14 cellular contexts compared by ENCODE assay signal in the genomic region with DNA sequence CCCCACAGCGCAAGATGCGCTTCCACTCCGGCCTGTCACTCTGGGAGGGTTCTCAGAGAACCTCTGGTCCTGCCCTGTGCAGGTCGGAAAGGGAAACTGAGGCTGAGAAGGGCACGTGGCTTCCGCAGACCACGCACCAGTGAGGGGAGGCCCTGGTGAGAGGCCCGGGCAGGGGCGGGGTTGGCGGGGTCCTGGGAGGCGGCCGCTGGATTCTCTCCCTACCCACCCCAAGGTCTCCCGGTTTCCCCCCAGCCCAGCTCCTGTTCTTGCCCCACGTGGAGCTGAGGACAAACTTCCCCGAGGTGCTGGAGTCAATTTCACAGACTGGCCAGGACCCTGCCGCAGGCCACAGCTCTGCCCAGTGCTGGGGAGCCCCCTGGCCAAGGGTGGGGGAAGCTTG. TPM values are rescaled to one million over a fixed set of nuclear protein-coding genes. Genes with fewer than 3 reads are reported as not detected.
A peak's percentile ranks its signal among the peaks of the same experiment; 100 is the strongest.
DNase-seq lines count a peak whose midpoint lies in the region; ATAC-seq, FAIRE-seq and TF ChIP-seq lines count a peak whose summit lies in the region.
"Had no signal": no experiment of that assay in that cellular context is flagged by ENCODE, and none has a peak within 500 bp of the region (broad histone marks: within the 10 kb centered on the region; RNA-seq: fewer than 3 reads in every experiment).

No MANE protein-coding gene starts in this region.

- H2AFZ ChIP-seq in HepG2 (ENCODE audit: low read length) (no peak overlapping the region), PC-9 (no peak overlapping the region)

- WGBS in HepG2 (ENCODE audit: low lambda C conversion rate): 75% methylated on average over 14 of the region's 16 CpGs

- peaks cover 50% of the 10 kb centered on the region for H3K4me1 ChIP-seq in HepG2 (ENCODE audit: insufficient read depth, low read length)
- peaks cover 24% of the 10 kb centered on the region for H3K4me1 ChIP-seq in PC-9 (replicated peaks; ENCODE audit: insufficient read depth)

- no TSS peak for BruUV-seq in HepG2 (replicated peaks; lab: Mats Ljungman, UMichigan)
- no TSS peak for BruUV-seq in PC-9 (replicated peaks; lab: Mats Ljungman, UMichigan)

- H3K9me3 ChIP-seq in HepG2 (ENCODE audit: low read length) (no peaks in the 10 kb centered on the region), PC-9 (ENCODE audit: insufficient read depth, low read depth) (no peaks in the 10 kb centered on the region)

- no peaks in the 10 kb centered on the region for H3K27me3 Mint-ChIP-seq in stimulated activated naive CD8-positive, alpha-beta T cell treated with anti-CD3 and anti-CD28 coated beads, Interleukin-15, Interleukin-2, amounts not matched to agents 100 ng/mL and 50 ng/mL, for 24 hours
- H3K27me3 Mint-ChIP-seq in stimulated activated naive CD8-positive, alpha-beta T cell treated with anti-CD3 and anti-CD28 coated beads, Interleukin-15, amount 100 ng/mL, for 72 hours: no peaks in the 10 kb centered on the region
- H3K27me3 Mint-ChIP-seq: activated CD8-positive, alpha-beta memory T cell treated with anti-CD3 and anti-CD28 coated beads, Interleukin-2, amount 10 ng/mL, durations not matched to agents 7 days and 5 days had no signal

- 0 out of 2 replicates have a peak overlapping the region, but pooled peaks have one; percentile 21 for H3K9ac ChIP-seq in HepG2 (ENCODE audit: insufficient read depth, low read depth, low read length)

- no peak for TF ChIP-seq POLR2A in HepG2 (IDR thresholded peaks at IDR 0.05; ENCODE audit: insufficient read depth in 1 of 2, low read depth in 2 of 2, low read length in 2 of 2)

- H3F3A ChIP-seq in PC-9 (ENCODE audit: insufficient read depth, low read depth): peaks cover 26% of the 10 kb centered on the region; the same call in 1 of the 2 replicates

- H3K4me2 ChIP-seq in HepG2 (ENCODE audit: low read depth, low read length) (peak overlapping the region; percentile 97), PC-9 (no peak overlapping the region)

- no peak for ATAC-seq in stimulated activated naive CD8-positive, alpha-beta T cell treated with anti-CD3 and anti-CD28 coated beads, Interleukin-15, amount 100 ng/mL, for 72 hours
- peak; percentile 19 for ATAC-seq in HepG2

- CTCF ChIA-PET in HepG2 (lab: Yijun Ruan, JAX; ENCODE audit: low intra/inter-chr PET ratio, low total read pairs) (interaction anchor here (4.4 to 5.0 kb wide), 2 partner anchors 103 to 114 kb away, joined by 78 to 142 read pairs; no protein-coding TSS in a partner anchor), PC-9 (lab: Charles Lee) (interaction anchor here (0.6 to 1.8 kb wide), 6 partner anchors 24 to 116 kb away, joined by 3 to 7 read pairs (median 4); no protein-coding TSS in a partner anchor)

- no peaks in the 10 kb centered on the region for H3K9me3 Mint-ChIP-seq in stimulated activated naive CD8-positive, alpha-beta T cell treated with anti-CD3 and anti-CD28 coated beads, Interleukin-15, Interleukin-2, amounts not matched to agents 100 ng/mL and 50 ng/mL, for 24 hours
- no peaks in the 10 kb centered on the region for H3K9me3 Mint-ChIP-seq in stimulated activated naive CD8-positive, alpha-beta T cell treated with anti-CD3 and anti-CD28 coated beads, Interleukin-15, amount 100 ng/mL, for 72 hours
- H3K9me3 Mint-ChIP-seq: activated naive CD4-positive, alpha-beta T cell treated with anti-CD3 and anti-CD28 coated beads, Interleukin-2, amount 10 ng/mL, durations not matched to agents 7 days and 5 days had no signal

- POLR2A ChIA-PET in HepG2 (lab: Yijun Ruan, JAX) (interaction anchor here (1.3 to 5.1 kb wide), 4 partner anchors 38 to 116 kb away, joined by 3 to 54 read pairs (median 29); a partner anchor contains a TSS), PC-9 (lab: Charles Lee; ENCODE audit: unreplicated experiment) (no interaction called here)

- TF ChIP-seq CTCF in HepG2 (CRISPR knock-in tag; IDR thresholded peaks at IDR 0.05) (no peak), PC-9 (conservative IDR thresholded peaks at IDR 0.05) (no peak)

- H3K27ac ChIP-seq in HepG2 (ENCODE audit: extremely low read length, insufficient read depth, low read length) (no peak overlapping the region), PC-9 (no peak overlapping the region)
- H3K27ac ChIP-seq: brain microvascular endothelial cell had no signal

- H3K4me1 Mint-ChIP-seq in stimulated activated naive CD8-positive, alpha-beta T cell treated with anti-CD3 and anti-CD28 coated beads, Interleukin-15, Interleukin-2, amounts not matched to agents 100 ng/mL and 50 ng/mL, for 24 hours (ENCODE audit: low read depth): peaks cover 41% of the 10 kb centered on the region
- peaks cover 37% of the 10 kb centered on the region for H3K4me1 Mint-ChIP-seq in stimulated activated naive CD8-positive, alpha-beta T cell treated with anti-CD3 and anti-CD28 coated beads, Interleukin-15, amount 100 ng/mL, for 72 hours

- no peak for FAIRE-seq in HepG2 (lab: Jason Lieb, UNC)
- FAIRE-seq: GM18507 had no signal

- no peak overlapping the region for H3K27ac Mint-ChIP-seq in stimulated activated naive CD8-positive, alpha-beta T cell treated with anti-CD3 and anti-CD28 coated beads, Interleukin-15, Interleukin-2, amounts not matched to agents 100 ng/mL and 50 ng/mL, for 24 hours
- peak overlapping the region in 1 of 2 donors; percentile 99 for H3K27ac Mint-ChIP-seq in stimulated activated naive CD8-positive, alpha-beta T cell treated with anti-CD3 and anti-CD28 coated beads, Interleukin-15, amount 100 ng/mL, for 72 hours
- H3K27ac Mint-ChIP-seq: activated CD8-positive, alpha-beta memory T cell treated with anti-CD3 and anti-CD28 coated beads, Interleukin-2, amount 10 ng/mL, durations not matched to agents 7 days and 5 days; activated naive CD4-positive, alpha-beta T cell treated with anti-CD3 and anti-CD28 coated beads, Interleukin-2, amount 10 ng/mL, durations not matched to agents 7 days and 5 days had no signal

- peak overlapping the region in 1 of 3 experiments; percentile 69; a peak in 1 of 6 replicates for H3K4me3 ChIP-seq in HepG2 (replicated peaks in 1 of 3; ENCODE audit: insufficient read depth in 1 of 3, low read depth in 2 of 3, low read length in 3 of 3)
- no peak overlapping the region for H3K4me3 ChIP-seq in PC-9
- H3K4me3 ChIP-seq: lung had no signal

- H3K4me3 Mint-ChIP-seq in stimulated activated naive CD8-positive, alpha-beta T cell treated with anti-CD3 and anti-CD28 coated beads, Interleukin-15, Interleukin-2, amounts not matched to agents 100 ng/mL and 50 ng/mL, for 24 hours: peak overlapping the region; percentile 11
- H3K4me3 Mint-ChIP-seq in stimulated activated naive CD8-positive, alpha-beta T cell treated with anti-CD3 and anti-CD28 coated beads, Interleukin-15, amount 100 ng/mL, for 72 hours: no peak overlapping the region
- H3K4me3 Mint-ChIP-seq: activated naive CD4-positive, alpha-beta T cell treated with anti-CD3 and anti-CD28 coated beads, Interleukin-2, amount 10 ng/mL, durations not matched to agents 7 days and 5 days had no signal

- H3K36me3 Mint-ChIP-seq in stimulated activated naive CD8-positive, alpha-beta T cell treated with anti-CD3 and anti-CD28 coated beads, Interleukin-15, Interleukin-2, amounts not matched to agents 100 ng/mL and 50 ng/mL, for 24 hours (ENCODE audit: low read depth): no peaks in the 10 kb centered on the region
- H3K36me3 Mint-ChIP-seq: activated CD8-positive, alpha-beta memory T cell treated with anti-CD3 and anti-CD28 coated beads, Interleukin-2, amount 10 ng/mL, durations not matched to agents 7 days and 5 days; activated naive CD4-positive, alpha-beta T cell treated with anti-CD3 and anti-CD28 coated beads, Interleukin-2, amount 10 ng/mL, durations not matched to agents 7 days and 5 days had no signal

- no peaks in the 10 kb centered on the region for H4K20me1 ChIP-seq in HepG2 (ENCODE audit: insufficient read depth, low read length)
- no peaks in the 10 kb centered on the region for H4K20me1 ChIP-seq in PC-9 (ENCODE audit: insufficient read depth)

- no peaks in the 10 kb centered on the region for H3K36me3 ChIP-seq in HepG2 (replicated peaks in 1 of 2; ENCODE audit: control insufficient read depth in 1 of 2, insufficient read depth in 2 of 2, low read length in 2 of 2)
- no peaks in the 10 kb centered on the region for H3K36me3 ChIP-seq in PC-9 (ENCODE audit: low read depth)
- H3K36me3 ChIP-seq: brain microvascular endothelial cell had no signal

- DNase-seq in stimulated activated naive CD8-positive, alpha-beta T cell treated with anti-CD3 and anti-CD28 coated beads, Interleukin-15, amount 100 ng/mL, for 72 hours: no peak
- DNase-seq in HepG2 (ENCODE audit: low spot score) (no peak), GDM1 (lab: John Stamatoyannopoulos, UW) (no peak), NCI-H146 treated with DMSO at 0.1 percent for 48 hours (lab: John Stamatoyannopoulos, UW; ENCODE audit: unreplicated experiment) (no peak), PC-9 (no peak)
- DNase-seq: activated CD8-positive, alpha-beta memory T cell treated with anti-CD3 and anti-CD28 coated beads, Interleukin-2, amount 10 ng/mL, durations not matched to agents 7 days and 5 days; activated naive CD4-positive, alpha-beta T cell treated with anti-CD3 and anti-CD28 coated beads, Interleukin-2, amount 10 ng/mL, durations not matched to agents 7 days and 5 days; brain microvascular endothelial cell; effector CD4-positive, alpha-beta T cell; NCI-H1694 treated with DMSO at 0.1 percent for 48 hours; NCI-H510A treated with DMSO at 0.1 percent for 48 hours had no signal

- H3K79me2 ChIP-seq in HepG2 (ENCODE audit: insufficient read depth, low read length): no peaks in the 10 kb centered on the region
- no peaks in the 10 kb centered on the region for H3K79me2 ChIP-seq in PC-9 (ENCODE audit: low read depth)

- TF ChIP-seq EP300 in HepG2 (IDR thresholded peaks at IDR 0.05; ENCODE audit: low read depth in 2 of 2, low read length in 2 of 2) (no peak), HepG2 (CRISPR knock-in tag; IDR thresholded peaks at IDR 0.05; ENCODE audit: borderline replicate concordance) (no peak)

- in situ Hi-C loops in HepG2 (cut with HindIII; ENCODE audit: extremely low pct_ligation_motif_present, low pct_unique_long_range_greater_than_20kb): loop anchor here (5.0 kb wide), 2 partner anchors 114 to 329 kb away; no protein-coding TSS in a partner anchor

- H3K27me3 ChIP-seq in HepG2 (ENCODE audit: control insufficient read depth in 1 of 2, insufficient read depth in 2 of 2, low read length in 2 of 2): peaks cover 6 to 38% of the 10 kb centered on the region in 2 experiments; a peak in 4 of 5 replicates
- H3K27me3 ChIP-seq in PC-9 (ENCODE audit: insufficient read depth, low read depth): no peaks in the 10 kb centered on the region; the same call in 1 of the 2 replicates
- H3K27me3 ChIP-seq: brain microvascular endothelial cell had no signal

- intact Hi-C loops in HepG2 (cut with micrococcal nuclease; ENCODE audit: unreplicated experiment): loop anchor here (2.0 to 10.0 kb wide), 2 partner anchors 43 to 331 kb away; a partner anchor contains a TSS
- intact Hi-C loops in PC-9 (cut with micrococcal nuclease; ENCODE audit: unreplicated experiment): loop anchor here (2.0 to 5.0 kb wide), 2 partner anchors 37 to 229 kb away; a partner anchor contains a TSS

- TF ChIP-seq RAD21 in HepG2 (CRISPR knock-in tag; IDR thresholded peaks at IDR 0.05): no peak

- no peaks in the 10 kb centered on the region for H3K9me2 ChIP-seq in PC-9 (ENCODE audit: insufficient read depth)

RNA-seq across cellular contexts. Expression of a gene that starts 11.5 kb away (rescaled TPM):
- total RNA-seq in HepG2 (2016; rRNA removed; fragmentation: Illumina TruSeq; extraction: Trizol) (not detected in 2 replicates), PC-9 (2021) (not detected in 2 replicates)
- not detected in 2 replicates for total RNA-seq in HepG2 (2016; cell fraction: cytosol; rRNA removed; fragmentation: Illumina TruSeq; extraction: Trizol; ENCODE audit: low read depth)
- not detected in 2 replicates for total RNA-seq in HepG2 (2016; cell fraction: insoluble cytoplasmic fraction; rRNA removed; fragmentation: Illumina TruSeq; extraction: Trizol)
- not detected in 2 replicates for total RNA-seq in HepG2 (2016; cell fraction: membrane; rRNA removed; fragmentation: Illumina TruSeq; extraction: Trizol)
- not detected in 2 replicates for total RNA-seq in HepG2 (2016; cell fraction: nucleus; rRNA removed; fragmentation: Illumina TruSeq; extraction: Trizol)
- polyA plus RNA-seq in HepG2 (2011; rRNA removed): not detected in 2 replicates
- polyA plus RNA-seq in HepG2 (2011; cell fraction: cytosol; rRNA removed): not detected in 2 replicates
- polyA plus RNA-seq in HepG2 (2011; cell fraction: nucleus; rRNA removed): not detected in 2 replicates
- not detected in 2 replicates for polyA plus RNA-seq in HepG2 (2012)
- not detected in 2 replicates for polyA plus RNA-seq in HepG2 (2016; cell fraction: cytosol; fragmentation: Illumina TruSeq; extraction: Trizol; ENCODE audit: low read depth)
- polyA plus RNA-seq in HepG2 (2016; cell fraction: insoluble cytoplasmic fraction; fragmentation: Illumina TruSeq; extraction: Trizol; ENCODE audit: low read depth): not detected in 2 replicates
- polyA plus RNA-seq in HepG2 (2016; cell fraction: membrane; fragmentation: Illumina TruSeq; extraction: Trizol; ENCODE audit: low read depth): not detected in 2 replicates
- not detected in 2 replicates for polyA plus RNA-seq in HepG2 (2016; cell fraction: nucleus; fragmentation: Illumina TruSeq; extraction: Trizol; ENCODE audit: insufficient read depth, low read depth)
- polyA minus RNA-seq in HepG2 (2011; rRNA and poly(A)+ RNA removed; ENCODE audit: low replicate concordance): not detected in 2 replicates
- polyA minus RNA-seq in HepG2 (2011; cell fraction: cytosol; rRNA and poly(A)+ RNA removed): not detected in 2 replicates
- polyA minus RNA-seq in HepG2 (2011; cell fraction: nucleus; rRNA and poly(A)+ RNA removed): not detected in 2 replicates

RNA-seq across cellular contexts. Expression of a gene that starts 31.1 kb away (rescaled TPM):
- total RNA-seq in HepG2 (2016; rRNA removed; fragmentation: Illumina TruSeq; extraction: Trizol): 89.7 and 113 TPM in 2 replicates
- total RNA-seq in HepG2 (2016; cell fraction: cytosol; rRNA removed; fragmentation: Illumina TruSeq; extraction: Trizol; ENCODE audit: low read depth): 19.4 and 23.1 TPM in 2 replicates
- 88.9 and 116 TPM in 2 replicates for total RNA-seq in HepG2 (2016; cell fraction: insoluble cytoplasmic fraction; rRNA removed; fragmentation: Illumina TruSeq; extraction: Trizol)
- total RNA-seq in HepG2 (2016; cell fraction: membrane; rRNA removed; fragmentation: Illumina TruSeq; extraction: Trizol): 31.7 and 33.1 TPM in 2 replicates
- 39.3 and 39.9 TPM in 2 replicates for total RNA-seq in HepG2 (2016; cell fraction: nucleus; rRNA removed; fragmentation: Illumina TruSeq; extraction: Trizol)
- polyA plus RNA-seq in HepG2 (2011; rRNA removed): 62.4 and 69.3 TPM in 2 replicates
- 56.5 and 68.4 TPM in 2 replicates for polyA plus RNA-seq in HepG2 (2011; cell fraction: cytosol; rRNA removed)
- polyA plus RNA-seq in HepG2 (2011; cell fraction: nucleus; rRNA removed): 23.6 and 32.7 TPM in 2 replicates
- 47.4 and 50.8 TPM in 2 replicates for polyA plus RNA-seq in HepG2 (2012)
- polyA plus RNA-seq in HepG2 (2016; cell fraction: cytosol; fragmentation: Illumina TruSeq; extraction: Trizol; ENCODE audit: low read depth): 10.3 and 11.8 TPM in 2 replicates
- 109 and 116 TPM in 2 replicates for polyA plus RNA-seq in HepG2 (2016; cell fraction: insoluble cytoplasmic fraction; fragmentation: Illumina TruSeq; extraction: Trizol; ENCODE audit: low read depth)
- polyA plus RNA-seq in HepG2 (2016; cell fraction: membrane; fragmentation: Illumina TruSeq; extraction: Trizol; ENCODE audit: low read depth): 17.0 and 17.1 TPM in 2 replicates
- 67.4 and 77.6 TPM in 2 replicates for polyA plus RNA-seq in HepG2 (2016; cell fraction: nucleus; fragmentation: Illumina TruSeq; extraction: Trizol; ENCODE audit: insufficient read depth, low read depth)
- polyA minus RNA-seq in HepG2 (2011; rRNA and poly(A)+ RNA removed; ENCODE audit: low replicate concordance): 47.0 and 64.1 TPM in 2 replicates
- polyA minus RNA-seq in HepG2 (2011; cell fraction: cytosol; rRNA and poly(A)+ RNA removed): 25.8 and 25.9 TPM in 2 replicates
- polyA minus RNA-seq in HepG2 (2011; cell fraction: nucleus; rRNA and poly(A)+ RNA removed): 23.2 and 35.6 TPM in 2 replicates
- total RNA-seq in PC-9 (2021): 51.4 and 56.4 TPM in 2 replicates

RNA-seq across cellular contexts. Expression of a gene that starts 31.2 kb away (rescaled TPM):
- total RNA-seq in HepG2 (2016; rRNA removed; fragmentation: Illumina TruSeq; extraction: Trizol) (57.5 and 62.0 TPM in 2 replicates), PC-9 (2021) (53.5 and 58.3 TPM in 2 replicates)
- 12.2 and 13.5 TPM in 2 replicates for total RNA-seq in HepG2 (2016; cell fraction: cytosol; rRNA removed; fragmentation: Illumina TruSeq; extraction: Trizol; ENCODE audit: low read depth)
- total RNA-seq in HepG2 (2016; cell fraction: insoluble cytoplasmic fraction; rRNA removed; fragmentation: Illumina TruSeq; extraction: Trizol): 57.7 and 61.8 TPM in 2 replicates
- total RNA-seq in HepG2 (2016; cell fraction: membrane; rRNA removed; fragmentation: Illumina TruSeq; extraction: Trizol): 29.6 and 29.7 TPM in 2 replicates
- 48.3 and 49.8 TPM in 2 replicates for total RNA-seq in HepG2 (2016; cell fraction: nucleus; rRNA removed; fragmentation: Illumina TruSeq; extraction: Trizol)
- polyA plus RNA-seq in HepG2 (2011; rRNA removed): 104 and 108 TPM in 2 replicates
- polyA plus RNA-seq in HepG2 (2011; cell fraction: cytosol; rRNA removed): 77.6 and 88.3 TPM in 2 replicates
- polyA plus RNA-seq in HepG2 (2011; cell fraction: nucleus; rRNA removed): 174 and 196 TPM in 2 replicates
- 35.1 and 40.7 TPM in 2 replicates for polyA plus RNA-seq in HepG2 (2012)
- 7.1 and 7.4 TPM in 2 replicates for polyA plus RNA-seq in HepG2 (2016; cell fraction: cytosol; fragmentation: Illumina TruSeq; extraction: Trizol; ENCODE audit: low read depth)
- polyA plus RNA-seq in HepG2 (2016; cell fraction: insoluble cytoplasmic fraction; fragmentation: Illumina TruSeq; extraction: Trizol; ENCODE audit: low read depth): 56.0 and 60.7 TPM in 2 replicates
- 17.9 and 18.7 TPM in 2 replicates for polyA plus RNA-seq in HepG2 (2016; cell fraction: membrane; fragmentation: Illumina TruSeq; extraction: Trizol; ENCODE audit: low read depth)
- 89.6 and 91.0 TPM in 2 replicates for polyA plus RNA-seq in HepG2 (2016; cell fraction: nucleus; fragmentation: Illumina TruSeq; extraction: Trizol; ENCODE audit: insufficient read depth, low read depth)
- polyA minus RNA-seq in HepG2 (2011; rRNA and poly(A)+ RNA removed; ENCODE audit: low replicate concordance): 78.3 and 147 TPM in 2 replicates
- 25.2 and 27.3 TPM in 2 replicates for polyA minus RNA-seq in HepG2 (2011; cell fraction: cytosol; rRNA and poly(A)+ RNA removed)
- 48.0 and 60.5 TPM in 2 replicates for polyA minus RNA-seq in HepG2 (2011; cell fraction: nucleus; rRNA and poly(A)+ RNA removed)

RNA-seq across cellular contexts. Expression of a gene that starts 43.8 kb away (rescaled TPM):
- total RNA-seq in HepG2 (2016; rRNA removed; fragmentation: Illumina TruSeq; extraction: Trizol) (23.4 and 57.3 TPM in 2 replicates), PC-9 (2021) (not detected in 2 replicates)
- 7.3 and 8.2 TPM in 2 replicates for total RNA-seq in HepG2 (2016; cell fraction: cytosol; rRNA removed; fragmentation: Illumina TruSeq; extraction: Trizol; ENCODE audit: low read depth)
- 21.6 and 59.9 TPM in 2 replicates for total RNA-seq in HepG2 (2016; cell fraction: insoluble cytoplasmic fraction; rRNA removed; fragmentation: Illumina TruSeq; extraction: Trizol)
- 22.2 and 22.7 TPM in 2 replicates for total RNA-seq in HepG2 (2016; cell fraction: membrane; rRNA removed; fragmentation: Illumina TruSeq; extraction: Trizol)
- 62.3 and 70.4 TPM in 2 replicates for total RNA-seq in HepG2 (2016; cell fraction: nucleus; rRNA removed; fragmentation: Illumina TruSeq; extraction: Trizol)
- 60.8 and 96.8 TPM in 2 replicates for polyA plus RNA-seq in HepG2 (2011; rRNA removed)
- 56.4 and 56.5 TPM in 2 replicates for polyA plus RNA-seq in HepG2 (2011; cell fraction: cytosol; rRNA removed)
- polyA plus RNA-seq in HepG2 (2011; cell fraction: nucleus; rRNA removed): 79.9 and 86.1 TPM in 2 replicates
- polyA plus RNA-seq in HepG2 (2012): 41.7 and 72.2 TPM in 2 replicates
- 7.2 and 7.4 TPM in 2 replicates for polyA plus RNA-seq in HepG2 (2016; cell fraction: cytosol; fragmentation: Illumina TruSeq; extraction: Trizol; ENCODE audit: low read depth)
- 27.9 and 36.9 TPM in 2 replicates for polyA plus RNA-seq in HepG2 (2016; cell fraction: insoluble cytoplasmic fraction; fragmentation: Illumina TruSeq; extraction: Trizol; ENCODE audit: low read depth)
- 15.0 and 15.2 TPM in 2 replicates for polyA plus RNA-seq in HepG2 (2016; cell fraction: membrane; fragmentation: Illumina TruSeq; extraction: Trizol; ENCODE audit: low read depth)
- 134 and 147 TPM in 2 replicates for polyA plus RNA-seq in HepG2 (2016; cell fraction: nucleus; fragmentation: Illumina TruSeq; extraction: Trizol; ENCODE audit: insufficient read depth, low read depth)
- 0.19 and 92.7 TPM in 2 replicates for polyA minus RNA-seq in HepG2 (2011; rRNA and poly(A)+ RNA removed; ENCODE audit: low replicate concordance)
- polyA minus RNA-seq in HepG2 (2011; cell fraction: cytosol; rRNA and poly(A)+ RNA removed): 36.8 and 44.2 TPM in 2 replicates
- 38.0 and 38.2 TPM in 2 replicates for polyA minus RNA-seq in HepG2 (2011; cell fraction: nucleus; rRNA and poly(A)+ RNA removed)
- total RNA-seq: activated CD8-positive, alpha-beta memory T cell treated with anti-CD3 and anti-CD28 coated beads, Interleukin-2, amount 10 ng/mL, durations not matched to agents 7 days and 5 days had no signal

RNA-seq across cellular contexts. Expression of a gene that starts 46.4 kb away (rescaled TPM):
- total RNA-seq in HepG2 (2016; rRNA removed; fragmentation: Illumina TruSeq; extraction: Trizol): 104 and 146 TPM in 2 replicates
- total RNA-seq in HepG2 (2016; cell fraction: cytosol; rRNA removed; fragmentation: Illumina TruSeq; extraction: Trizol; ENCODE audit: low read depth): 18.6 and 24.2 TPM in 2 replicates
- total RNA-seq in HepG2 (2016; cell fraction: insoluble cytoplasmic fraction; rRNA removed; fragmentation: Illumina TruSeq; extraction: Trizol): 103 and 154 TPM in 2 replicates
- 49.1 and 55.4 TPM in 2 replicates for total RNA-seq in HepG2 (2016; cell fraction: membrane; rRNA removed; fragmentation: Illumina TruSeq; extraction: Trizol)
- 54.3 and 64.6 TPM in 2 replicates for total RNA-seq in HepG2 (2016; cell fraction: nucleus; rRNA removed; fragmentation: Illumina TruSeq; extraction: Trizol)
- polyA plus RNA-seq in HepG2 (2011; rRNA removed): 199 and 216 TPM in 2 replicates
- 226 and 249 TPM in 2 replicates for polyA plus RNA-seq in HepG2 (2011; cell fraction: cytosol; rRNA removed)
- 143 and 144 TPM in 2 replicates for polyA plus RNA-seq in HepG2 (2011; cell fraction: nucleus; rRNA removed)
- 72.5 and 84.4 TPM in 2 replicates for polyA plus RNA-seq in HepG2 (2012)
- 18.7 and 20.9 TPM in 2 replicates for polyA plus RNA-seq in HepG2 (2016; cell fraction: cytosol; fragmentation: Illumina TruSeq; extraction: Trizol; ENCODE audit: low read depth)
- polyA plus RNA-seq in HepG2 (2016; cell fraction: insoluble cytoplasmic fraction; fragmentation: Illumina TruSeq; extraction: Trizol; ENCODE audit: low read depth): 169 and 175 TPM in 2 replicates
- 41.6 and 42.2 TPM in 2 replicates for polyA plus RNA-seq in HepG2 (2016; cell fraction: membrane; fragmentation: Illumina TruSeq; extraction: Trizol; ENCODE audit: low read depth)
- polyA plus RNA-seq in HepG2 (2016; cell fraction: nucleus; fragmentation: Illumina TruSeq; extraction: Trizol; ENCODE audit: insufficient read depth, low read depth): 94.8 and 102 TPM in 2 replicates
- 302 and 354 TPM in 2 replicates for polyA minus RNA-seq in HepG2 (2011; rRNA and poly(A)+ RNA removed; ENCODE audit: low replicate concordance)
- polyA minus RNA-seq in HepG2 (2011; cell fraction: cytosol; rRNA and poly(A)+ RNA removed): 134 and 135 TPM in 2 replicates
- 124 and 139 TPM in 2 replicates for polyA minus RNA-seq in HepG2 (2011; cell fraction: nucleus; rRNA and poly(A)+ RNA removed)
- 47.3 and 47.8 TPM in 2 replicates for total RNA-seq in PC-9 (2021)
